10 cellular contexts compared by ENCODE assay signal in the genomic region with DNA sequence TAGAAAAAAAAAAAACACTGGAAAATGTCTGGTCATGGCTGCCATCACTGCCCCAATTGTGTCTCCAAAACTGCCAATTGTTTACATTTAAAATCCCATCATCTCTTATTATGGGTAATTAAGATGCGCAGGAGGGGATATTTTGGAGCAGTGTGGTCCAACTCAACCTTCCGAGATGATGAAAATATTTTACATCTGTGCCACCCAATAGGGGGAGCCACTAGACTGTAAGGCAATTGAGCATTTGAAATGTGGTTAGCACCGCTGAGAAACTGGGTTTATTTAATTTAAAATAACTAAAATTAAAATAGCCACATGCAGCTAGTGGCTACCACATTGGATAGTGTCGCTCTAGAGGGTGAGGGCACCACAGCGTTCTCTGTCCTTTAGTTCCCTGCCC. TPM values are rescaled to one million over a fixed set of nuclear protein-coding genes. Genes with fewer than 3 reads are reported as not detected.
A peak's percentile ranks its signal among the peaks of the same experiment; 100 is the strongest.
DNase-seq lines count a peak whose midpoint lies in the region; ATAC-seq and TF ChIP-seq lines count a peak whose summit lies in the region.
"Had no signal": no experiment of that assay in that cellular context is flagged by ENCODE, and none has a peak within 500 bp of the region (broad histone marks: within the 10 kb centered on the region; RNA-seq: fewer than 3 reads in every experiment).

No MANE protein-coding gene starts in this region.

- H3K27ac ChIP-seq in parathyroid adenoma = no peak overlapping the region
- H3K27ac ChIP-seq in thyroid gland = no peak overlapping the region

- no peaks in the 10 kb centered on the region for H3K4me1 ChIP-seq in parathyroid adenoma
- H3K4me1 ChIP-seq in thyroid gland = peaks cover 0 to 4% of the 10 kb centered on the region in 2 donors

- no peak overlapping the region for H3K4me3 ChIP-seq in LNCaP clone FGC (ENCODE audit: low read depth, low read length)
- H3K4me3 ChIP-seq in cardiac fibroblast (replicated peaks in 1 of 2; ENCODE audit: low read depth in 2 of 2, low read length in 2 of 2) = no peak overlapping the region
- H3K4me3 ChIP-seq in parathyroid adenoma (ENCODE audit: low read depth, low read length) = no peak overlapping the region
- no peak overlapping the region for H3K4me3 ChIP-seq in thyroid gland (replicated peaks in 1 of 3)

- ATAC-seq in activated CD4-positive, alpha-beta T cell treated with anti-CD3 and anti-CD28 coated beads for 36 hours = no peak

- H3K9me3 ChIP-seq in parathyroid adenoma (ENCODE audit: control insufficient read depth, low read length) (no peaks in the 10 kb centered on the region), thyroid gland (no peaks in the 10 kb centered on the region)

- H3K36me3 ChIP-seq in parathyroid adenoma (ENCODE audit: control insufficient read depth, insufficient read depth, low read length) (no peaks in the 10 kb centered on the region), thyroid gland (no peaks in the 10 kb centered on the region)

- TF ChIP-seq CTCF in LNCaP clone FGC (IDR thresholded peaks at IDR 0.05; ENCODE audit: control insufficient read depth, extremely low read depth, insufficient read depth) (peak; percentile 42), cardiac fibroblast (IDR thresholded peaks at IDR 0.05; ENCODE audit: low read depth, low read length) (peak; percentile 33), parathyroid adenoma (IDR thresholded peaks at IDR 0.05) (peak; percentile 35), thyroid gland (IDR thresholded peaks at IDR 0.05) (peak in 1 of 6 experiments; percentile 18)

- no peaks in the 10 kb centered on the region for H3K79me2 ChIP-seq in parathyroid adenoma

- H3K27me3 ChIP-seq in parathyroid adenoma (ENCODE audit: control insufficient read depth, insufficient read depth, low read length) (no peaks in the 10 kb centered on the region), thyroid gland (peaks cover 2% of the 10 kb centered on the region)

- no peaks in the 10 kb centered on the region for H3K36me3 Mint-ChIP-seq in activated CD4-positive, alpha-beta T cell treated with anti-CD3 and anti-CD28 coated beads for 36 hours (ENCODE audit: low read depth)

- no peak overlapping the region for H3K4me3 Mint-ChIP-seq in activated CD4-positive, alpha-beta T cell treated with anti-CD3 and anti-CD28 coated beads for 36 hours

- no peak overlapping the region for H3K4me2 ChIP-seq in parathyroid adenoma (ENCODE audit: low read length)

- peaks cover 4% of the 10 kb centered on the region for H3K4me1 Mint-ChIP-seq in activated CD4-positive, alpha-beta T cell treated with anti-CD3 and anti-CD28 coated beads for 36 hours

- 71 to 73% methylated on average over 5 of the region's 5 CpGs for WGBS in thyroid gland, 2 donors

- H3K27ac Mint-ChIP-seq in activated CD4-positive, alpha-beta T cell treated with anti-CD3 and anti-CD28 coated beads for 36 hours = no peak overlapping the region

- H2AFZ ChIP-seq in parathyroid adenoma = no peak overlapping the region

- no peaks in the 10 kb centered on the region for H3K9me3 Mint-ChIP-seq in activated CD4-positive, alpha-beta T cell treated with anti-CD3 and anti-CD28 coated beads for 36 hours (ENCODE audit: low read depth)

- no peak for TF ChIP-seq POLR2A in thyroid gland (IDR thresholded peaks at IDR 0.05)

- H3K27me3 Mint-ChIP-seq in activated CD4-positive, alpha-beta T cell treated with anti-CD3 and anti-CD28 coated beads for 36 hours = peaks cover 17% of the 10 kb centered on the region

- DNase-seq in activated CD4-positive, alpha-beta T cell treated with anti-CD3 and anti-CD28 coated beads for 36 hours = peak; percentile 38
- no peak for DNase-seq in activated CD4-positive, alpha-beta T cell treated with anti-CD3 and anti-CD28 coated beads for 1 hour
- no peak for DNase-seq in LNCaP clone FGC (ENCODE audit: low read depth)
- peak; percentile 14 to 15 for DNase-seq in cardiac fibroblast (ENCODE audit: low read depth in 2 of 2)
- DNase-seq in thyroid gland = no peak
- no peak for DNase-seq in NCI-H2081 (lab: John Stamatoyannopoulos, UW)
- DNase-seq in activated CD4-positive, CD25-positive, alpha-beta regulatory T cell (lab: John Stamatoyannopoulos, UW) = no peak

- intact Hi-C loops in activated CD4-positive, alpha-beta T cell treated with anti-CD3 and anti-CD28 coated beads for 36 hours (cut with DNase I, micrococcal nuclease) = no loop called here
- intact Hi-C loops in thyroid gland (cut with DNase I) = no loop called here

- POLR2A ChIA-PET in activated CD4-positive, alpha-beta T cell treated with anti-CD3 and anti-CD28 coated beads for 36 hours (lab: Charles Lee) = no interaction called here

- CTCF ChIA-PET in activated CD4-positive, alpha-beta T cell treated with anti-CD3 and anti-CD28 coated beads for 36 hours (lab: Charles Lee) = no interaction called here

- no peak overlapping the region for H3K9ac ChIP-seq in parathyroid adenoma

RNA-seq across cellular contexts. Expression of gene MPO, which starts 3.6 kb away (rescaled TPM):
- total RNA-seq in activated CD4-positive, alpha-beta T cell treated with anti-CD3 and anti-CD28 coated beads for 36 hours = under 1 TPM in 1 of 2 experiments, not detected in 1; 0.07 TPM
- under 1 TPM in 2 of 4 donors, not detected in 2; 0.24 to 0.45 TPM for total RNA-seq in thyroid gland
- total RNA-seq: T-helper 2 cell treated with Interferon-gamma antibody and Interleukin-4, amounts not matched to agents 100 ng/mL and 5 ng/mL, for 36 hours had no signal

RNA-seq across cellular contexts. Expression of gene LPO, which starts 38.7 kb away (rescaled TPM):
- total RNA-seq in activated CD4-positive, alpha-beta T cell treated with anti-CD3 and anti-CD28 coated beads for 36 hours = under 1 TPM in 1 of 2 experiments, not detected in 1; 0.14 TPM
- under 1 TPM in 1 of 4 donors, not detected in 3; 0.27 TPM for total RNA-seq in thyroid gland
- total RNA-seq: skeletal muscle tissue; T-helper 2 cell treated with Interferon-gamma antibody and Interleukin-4, amounts not matched to agents 100 ng/mL and 5 ng/mL, for 36 hours had no signal

RNA-seq across cellular contexts. Expression of gene TSPOAP1, which starts 51.5 kb away (rescaled TPM):
- total RNA-seq in activated CD4-positive, alpha-beta T cell treated with anti-CD3 and anti-CD28 coated beads for 36 hours = 10 to 100 TPM; 11.8 to 12.4 TPM
- total RNA-seq in thyroid gland = 10 to 100 TPM; 19.5 to 35.4 (median 22.1) TPM

RNA-seq across cellular contexts. Expression of gene MKS1, which starts 58.1 kb away (rescaled TPM):
- 10 to 100 TPM; 20.4 to 22.5 TPM for total RNA-seq in activated CD4-positive, alpha-beta T cell treated with anti-CD3 and anti-CD28 coated beads for 36 hours
- total RNA-seq in thyroid gland = 10 to 100 TPM; 11.6 to 24.1 (median 15.2) TPM

Comparison
In these comparisons a context has a peak if more than half of its experiments do, and no peak if none do; other contexts are left out.
1. DNase-seq: peak in activated CD4-positive, alpha-beta T cell treated with anti-CD3 and anti-CD28 coated beads for 36 hours (single experiment) and cardiac fibroblast (2 of 2); none in activated CD4-positive, alpha-beta T cell treated with anti-CD3 and anti-CD28 coated beads for 1 hour (single experiment), LNCaP clone FGC (single experiment), thyroid gland (0 of 2), NCI-H2081 (0 of 2) and activated CD4-positive, CD25-positive, alpha-beta regulatory T cell (0 of 4).